ENCODE assay signal across 21 cellular contexts in the genomic region with DNA sequence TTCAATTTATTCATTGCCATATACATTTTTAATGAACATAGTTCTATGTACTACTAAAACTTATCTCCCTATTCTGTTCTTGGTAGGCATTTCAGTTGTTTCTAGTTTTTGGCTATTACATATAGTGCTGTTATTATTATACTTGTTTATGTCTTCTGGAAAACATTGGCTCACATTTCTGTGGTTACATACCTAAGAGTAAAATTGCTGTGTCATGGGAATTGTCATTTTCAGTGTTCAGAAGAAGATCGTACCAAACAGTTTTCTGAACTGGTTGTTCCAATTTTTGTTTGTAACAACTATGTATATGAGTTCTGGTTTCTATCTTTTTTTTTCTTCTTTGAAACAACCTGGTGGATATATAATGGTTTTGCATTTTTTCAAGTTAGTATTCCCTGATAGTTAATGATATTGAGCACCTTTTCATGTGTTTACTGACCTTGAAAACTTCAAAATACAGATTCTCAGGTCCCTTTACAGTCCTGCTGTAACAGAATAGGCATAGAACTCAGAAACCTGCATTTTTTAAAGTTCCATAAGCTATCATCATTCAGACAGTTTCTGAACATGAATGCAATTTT.
A peak's percentile ranks its signal among the peaks of the same experiment; 100 is the strongest.
DNase-seq lines count a peak whose midpoint lies in the region; ATAC-seq, FAIRE-seq and TF ChIP-seq lines count a peak whose summit lies in the region.
"Had no signal": no experiment of that assay in that cellular context is flagged by ENCODE, and none has a peak within 500 bp of the region (broad histone marks: within the 10 kb centered on the region; RNA-seq: fewer than 3 reads in every experiment).

No MANE protein-coding gene starts in this region.

- H3K4me1 ChIP-seq in A549 = no peaks in the 10 kb centered on the region
- H3K4me1 ChIP-seq: BLaER1 treated with 17β-estradiol and CSF1 and Interleukin-3, amounts not matched to agents 10 nM and 100 nM had no signal

- no peak for TF ChIP-seq EP300 in A549 (IDR thresholded peaks at IDR 0.05)

- TF ChIP-seq CTCF in A549 (IDR thresholded peaks at IDR 0.05) = no peak
- TF ChIP-seq CTCF in choroid plexus epithelial cell (conservative IDR thresholded peaks at IDR 0.05; ENCODE audit: low read depth, low read length) = no peak

- no peak for ATAC-seq in A549
- ATAC-seq: CD8-positive, alpha-beta T cell had no signal

- TF ChIP-seq RAD21 in A549 (conservative IDR thresholded peaks at IDR 0.05 in 1 of 2, IDR thresholded peaks at IDR 0.05 in 1 of 2) = no peak

- no peaks in the 10 kb centered on the region for H3K9me3 ChIP-seq in A549

- H3K4me2 ChIP-seq in A549 = no peak overlapping the region
- H3K4me2 ChIP-seq: BLaER1 treated with 17β-estradiol and CSF1 and Interleukin-3, amounts not matched to agents 10 nM and 100 nM had no signal

- DNase-seq in A549 (ENCODE audit: low read depth in 1 of 2, low spot score in 1 of 2) (no peak), H4 (ENCODE audit: low spot score) (peak; percentile 55), OCI-M1 (lab: John Stamatoyannopoulos, UW) (peak; percentile 78), choroid plexus epithelial cell (ENCODE audit: low read depth) (peak; percentile 7), RKO (ENCODE audit: low spot score) (no peak), NOMO-1 (lab: John Stamatoyannopoulos, UW; ENCODE audit: unreplicated experiment in 2 of 2) (no peak), amygdala (lab: John Stamatoyannopoulos, UW) (no peak)
- DNase-seq in activated CD4-positive, alpha-beta T cell treated with anti-CD3 and anti-CD28 coated beads, Interleukin-2, amount 50 U/mL, for 48 hours = no peak
- DNase-seq: CD8-positive, alpha-beta T cell; DND-41; GOT3; NCI-H1048; NCI-H1417 treated with DMSO at 0.1 percent for 48 hours; NCI-H187; NCI-H226; NCI-H510A treated with DMSO at 0.1 percent for 48 hours; NCI-H748 treated with DMSO at 0.1 percent for 48 hours; NK-92 treated with Interleukin-12 subunit alpha and Interleukin-12 subunit beta, amount 100 ng/mL, for 24 hours; Right ventricle myocardium superior had no signal

- no peak for TF ChIP-seq POLR2A in A549 (IDR thresholded peaks at IDR 0.05; ENCODE audit: low read length)

- POLR2A ChIA-PET in A549 (lab: Yijun Ruan, JAX) = no interaction called here

- CTCF ChIA-PET in A549 (lab: Yijun Ruan, JAX) = no interaction called here

- WGBS in A549 (ENCODE audit: missing lambda C conversion rate) = 71% methylated on average over 1 of the region's 1 CpG

- H3K4me3 ChIP-seq in A549 = no peak overlapping the region
- H3K4me3 ChIP-seq in choroid plexus epithelial cell (ENCODE audit: low read depth, low read length) = no peak overlapping the region
- H3K4me3 ChIP-seq: BLaER1 treated with 17β-estradiol and CSF1 and Interleukin-3, amounts not matched to agents 10 nM and 100 nM had no signal

- no peak overlapping the region for H3K27ac ChIP-seq in A549
- H3K27ac ChIP-seq: BLaER1 treated with 17β-estradiol and CSF1 and Interleukin-3, amounts not matched to agents 10 nM and 100 nM had no signal

- no peak for FAIRE-seq in A549 (lab: Jason Lieb, UNC)
- FAIRE-seq: GM12891 had no signal

TF ChIP-seq in A549, 52 proteins besides CTCF, POLR2A, EP300 and RAD21:
- TF ChIP-seq HOXB13 (CRISPR knock-in tag; IDR thresholded peaks at IDR 0.05; ENCODE audit: low read depth) (no peak), ZNF302 (CRISPR knock-in tag; IDR thresholded peaks at IDR 0.05) (no peak), MAFK (IDR thresholded peaks at IDR 0.05; ENCODE audit: partially characterized antibody) (peak; percentile 82)

Comparison
In these comparisons a context has a peak if more than half of its experiments do, and no peak if none do; other contexts are left out.
1. DNase-seq: peak in H4 (single experiment), OCI-M1 (single experiment) and choroid plexus epithelial cell (single experiment); none in A549 (0 of 2), RKO (single experiment), activated CD4-positive, alpha-beta T cell treated with anti-CD3 and anti-CD28 coated beads, Interleukin-2, amount 50 U/mL, for 48 hours (0 of 2), NOMO-1 (0 of 2) and amygdala (0 of 56).